Comparison of ENCODE assay signal across 9 cellular contexts in the genomic region with DNA sequence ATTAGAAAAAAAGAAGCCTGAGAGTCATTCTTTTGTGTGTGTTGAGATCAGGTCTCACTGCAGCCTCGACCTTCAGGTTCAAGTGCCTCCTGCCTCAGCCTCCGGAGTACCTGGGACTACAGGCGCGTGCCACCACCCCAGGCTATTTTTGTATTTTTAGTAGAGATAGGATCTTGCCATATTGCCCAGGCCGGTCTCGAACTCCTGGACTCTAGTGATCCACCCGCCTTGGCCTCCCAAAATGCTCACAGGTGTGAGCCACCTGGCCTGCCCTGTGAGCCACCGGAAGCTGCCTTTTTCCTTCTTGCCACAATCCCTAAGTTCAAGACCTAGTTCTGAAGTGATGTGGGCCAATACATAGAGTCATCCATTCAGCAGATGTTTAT. TPM values are rescaled to one million over a fixed set of nuclear protein-coding genes. Genes with fewer than 3 reads are reported as not detected.
A peak's percentile ranks its signal among the peaks of the same experiment; 100 is the strongest.
DNase-seq lines count a peak whose midpoint lies in the region; ATAC-seq, FAIRE-seq and TF ChIP-seq lines count a peak whose summit lies in the region.
"Had no signal": no experiment of that assay in that cellular context is flagged by ENCODE, and none has a peak within 500 bp of the region (broad histone marks: within the 10 kb centered on the region; RNA-seq: fewer than 3 reads in every experiment).

No MANE protein-coding gene starts in this region.

- H3K27ac ChIP-seq in Karpas-422 (ENCODE audit: low read length) = peak overlapping the region; percentile 78
- peak overlapping the region; percentile 98 for H3K27ac ChIP-seq in colonic mucosa

- intact Hi-C loops in colonic mucosa (cut with DNase I) = loop anchor here (5.0 to 10.0 kb wide), 2 partner anchors 142 to 509 kb away; no protein-coding TSS in a partner anchor

- FAIRE-seq in HTR-8/SVneo (lab: Jason Lieb, UNC) = no peak

- peak overlapping the region; percentile 76 for H3K4me2 ChIP-seq in Karpas-422 (ENCODE audit: low read depth, low read length, poor library complexity, severe bottlenecking)

- H3K36me3 ChIP-seq in Karpas-422 (ENCODE audit: insufficient read depth, low read length) (no peaks in the 10 kb centered on the region), colonic mucosa (no peaks in the 10 kb centered on the region)

- no peaks in the 10 kb centered on the region for H3K79me2 ChIP-seq in Karpas-422 (ENCODE audit: low read length)

- H3K4me1 ChIP-seq in Karpas-422 (ENCODE audit: low read length) (peaks cover 17% of the 10 kb centered on the region), colonic mucosa (peaks cover 7% of the 10 kb centered on the region)

- ATAC-seq in naive B cell (ENCODE audit: low read depth in 2 of 2) (peak in 1 of 2 donors; percentile 2), GM21515 (IDR thresholded peaks at IDR 0.05; ENCODE audit: unreplicated experiment) (no peak)

- peak overlapping the region; percentile 96 to 99 (median 98) for H3K4me3 Mint-ChIP-seq in naive B cell

- no peaks in the 10 kb centered on the region for H3K9me3 ChIP-seq in Karpas-422 (ENCODE audit: low read length)
- H3K9me3 ChIP-seq in colonic mucosa = no peaks in the 10 kb centered on the region

- peak overlapping the region; percentile 76 for H3K9ac ChIP-seq in Karpas-422 (ENCODE audit: low read length)
- H3K9ac ChIP-seq in colonic mucosa (ENCODE audit: low read depth in 2 of 2, low read length in 2 of 2) = peak overlapping the region; percentile 80 to 91

- no peak for DNase-seq in AG09309 (ENCODE audit: low read depth)
- DNase-seq in Karpas-422 = no peak
- DNase-seq in colonic mucosa = peak; percentile 20
- no peak for DNase-seq in naive B cell
- DNase-seq in NCI-H2107 (lab: John Stamatoyannopoulos, UW) = no peak
- no peak for DNase-seq in cerebellar nuclear complex (lab: John Stamatoyannopoulos, UW)
- no peak for DNase-seq in HTR-8/SVneo (ENCODE audit: insufficient read length, low spot score)

- H3K27me3 ChIP-seq in Karpas-422 (ENCODE audit: low read length) = no peaks in the 10 kb centered on the region
- H3K27me3 ChIP-seq in colonic mucosa = no peaks in the 10 kb centered on the region

- no peaks in the 10 kb centered on the region for H3K9me3 Mint-ChIP-seq in naive B cell

- H3K4me3 ChIP-seq in AG09309 (ENCODE audit: control insufficient read depth, low read depth, low read length) (peak overlapping the region; percentile 46), Karpas-422 (ENCODE audit: low read length) (peak overlapping the region; percentile 68), colonic mucosa (peak overlapping the region; percentile 84)

- H3K9me2 ChIP-seq in Karpas-422 (replicated peaks; ENCODE audit: insufficient read depth, low read length) = no peaks in the 10 kb centered on the region

- no peaks in the 10 kb centered on the region for H4K20me1 ChIP-seq in Karpas-422 (ENCODE audit: insufficient read depth, low read depth, low read length)

- peak overlapping the region; percentile 93 to 99 (median 96) for H3K27ac Mint-ChIP-seq in naive B cell

- peak overlapping the region; percentile 59 for H2AFZ ChIP-seq in Karpas-422 (ENCODE audit: low read length)

- peaks cover 12 to 23% (median 17%) of the 10 kb centered on the region in 3 donors for H3K4me1 Mint-ChIP-seq in naive B cell

- H3K36me3 Mint-ChIP-seq in naive B cell = no peaks in the 10 kb centered on the region

- TF ChIP-seq CTCF in AG09309 (IDR thresholded peaks at IDR 0.05; ENCODE audit: control insufficient read depth, insufficient read depth, low read depth, low read length, missing control alignments) (no peak), colonic mucosa (IDR thresholded peaks at IDR 0.05) (no peak)

- H3K27me3 Mint-ChIP-seq in naive B cell = peaks cover 10 to 16% (median 15%) of the 10 kb centered on the region in 3 donors

RNA-seq across cellular contexts. Expression of a gene that starts 0.4 kb away (rescaled TPM):
- 8.0 and 18.9 TPM in 2 replicates for total RNA-seq in Karpas-422 (2014; rRNA removed; shearing (Covaris generic); ENCODE audit: low replicate concordance)
- total RNA-seq in colonic mucosa = 10 to 100 TPM in 1 of 2 donors, 1 to 10 TPM in 1; 3.3 to 14.7 TPM
- 10 to 100 TPM; 43.7 to 84.7 (median 53.1) TPM for polyA plus RNA-seq in naive B cell (ENCODE audit: low read depth in 6 of 6)

RNA-seq across cellular contexts. Expression of a gene that starts 50.6 kb away (rescaled TPM):
- total RNA-seq in Karpas-422 (2014; rRNA removed; shearing (Covaris generic); ENCODE audit: low replicate concordance) = 2.0 TPM in 1 of 2 replicates, not detected in the other
- total RNA-seq in colonic mucosa = 1 to 10 TPM in 1 of 2 donors, under 1 TPM in 1; 0.27 to 1.4 TPM
- polyA plus RNA-seq in naive B cell (ENCODE audit: low read depth in 6 of 6) = not detected
- total RNA-seq: activated CD8-positive, alpha-beta memory T cell treated with anti-CD3 and anti-CD28 coated beads for 36 hours had no signal
